ENCODE assay signal across 32 cellular contexts in genomic region chr1:187465441-187465840, GRCh38.
"Had no signal": no experiment of that assay in that cellular context is flagged by ENCODE, and none has a peak within 500 bp of the region (broad histone marks: within the 10 kb centered on the region; RNA-seq: fewer than 3 reads in every experiment).

No MANE protein-coding gene starts in this region.

- H3K27me3 Mint-ChIP-seq: activated naive CD8-positive, alpha-beta T cell; naive thymus-derived CD4-positive, alpha-beta T cell; progenitor cell of endocrine pancreas; stimulated activated naive B cell treated with anti-CD40 and anti-IgM and Interleukin-4, amounts not matched to agents 10 μg/mL and 1 μg/mL and 100 μg/mL, for 72 hours had no signal

- H3K4me1 ChIP-seq: body of pancreas, stomach, thyroid gland had no signal

- H3K4me3 ChIP-seq: body of pancreas, cardiac muscle cell, coronary artery, dorsolateral prefrontal cortex, ovary, skin epidermis, stomach, thyroid gland had no signal

- H3K27me3 ChIP-seq: body of pancreas, cardiac muscle cell, ovary, stomach, thyroid gland had no signal

- FAIRE-seq: kidney, TTC549 had no signal

- H3K9me3 ChIP-seq: body of pancreas, ovary, thyroid gland had no signal

- H3K4me3 Mint-ChIP-seq: activated naive CD8-positive, alpha-beta T cell; activated T-cell treated with anti-CD3 and anti-CD28 coated beads, Interleukin-2, amount 50 U/mL, for 72 hours; immature natural killer cell; mesothelial cell of epicardium; naive thymus-derived CD4-positive, alpha-beta T cell; stimulated activated naive B cell treated with anti-CD40 and anti-IgM and Interleukin-4, amounts not matched to agents 10 μg/mL and 1 μg/mL and 100 μg/mL, for 72 hours had no signal

- ATAC-seq: activated T-cell treated with anti-CD3 and anti-CD28 coated beads, Interleukin-2, amount 50 U/mL, for 72 hours; body of pancreas; left colon; naive thymus-derived CD4-positive, alpha-beta T cell; sciatic nerve; stimulated activated naive B cell treated with anti-CD40 and anti-IgM and Interleukin-4, amounts not matched to agents 10 μg/mL and 1 μg/mL and 100 μg/mL, for 72 hours had no signal

- H3K36me3 ChIP-seq: cardiac muscle cell, ovary, stomach, thyroid gland had no signal

- H3K4me1 Mint-ChIP-seq: immature natural killer cell; mesothelial cell of epicardium; stimulated activated naive B cell treated with anti-CD40 and anti-IgM and Interleukin-4, amounts not matched to agents 10 μg/mL and 1 μg/mL and 100 μg/mL, for 72 hours had no signal

- H3K36me3 Mint-ChIP-seq: activated naive CD8-positive, alpha-beta T cell; stimulated activated naive B cell treated with anti-CD40 and anti-IgM and Interleukin-4, amounts not matched to agents 10 μg/mL and 1 μg/mL and 100 μg/mL, for 72 hours had no signal

- H3K27ac ChIP-seq: body of pancreas, cardiac muscle cell, coronary artery, dorsolateral prefrontal cortex, ovary, skin epidermis, stomach, thyroid gland, VCaP had no signal

- H3K27ac Mint-ChIP-seq: activated naive CD8-positive, alpha-beta T cell; activated T-cell treated with anti-CD3 and anti-CD28 coated beads, Interleukin-2, amount 50 U/mL, for 72 hours; immature natural killer cell; mesothelial cell of epicardium; naive thymus-derived CD4-positive, alpha-beta T cell; progenitor cell of endocrine pancreas; stimulated activated naive B cell treated with anti-CD40 and anti-IgM and Interleukin-4, amounts not matched to agents 10 μg/mL and 1 μg/mL and 100 μg/mL, for 72 hours had no signal

- DNase-seq: activated CD4-positive, alpha-beta T cell treated with anti-CD3 and anti-CD28 coated beads for 4 hours; activated CD4-positive, alpha-beta T cell treated with anti-CD3 and anti-CD28 coated beads, Interleukin-2, amount 50 U/mL, for 4 hours; activated naive CD4-positive, alpha-beta T cell treated with Interleukin-2 at 50 U/mL for 16 hours; activated T-cell treated with anti-CD3 and anti-CD28 coated beads for 4 hours; activated T-cell treated with anti-CD3 and anti-CD28 coated beads, Interleukin-2, amount 50 U/mL, for 72 hours; anterior cingulate cortex; body of pancreas; dorsolateral prefrontal cortex; effector memory CD4-positive, alpha-beta T cell; foreskin fibroblast; head of caudate nucleus; hypothalamus; immature natural killer cell; kidney; left colon; naive thymus-derived CD4-positive, alpha-beta T cell; ovary; retina; stimulated activated CD4-positive, alpha-beta T cell treated with anti-CD3 and anti-CD28 coated beads, Interleukin-4, amount 100 ng/mL, for 4 hours; stimulated activated CD8-positive, alpha-beta memory T cell treated with anti-CD3 and anti-CD28 coated beads, Interleukin-4, amount 100 ng/mL, for 48 hours; stimulated activated naive B cell treated with anti-CD40 and anti-IgM and Interleukin-4, amounts not matched to agents 10 μg/mL and 1 μg/mL and 100 μg/mL, for 72 hours; stomach; thyroid gland had no signal
